Comparison of ENCODE assay signal across 16 cellular contexts in genomic region chr14:74917646-74918081, GRCh38. TPM values are rescaled to one million over a fixed set of nuclear protein-coding genes. Genes with fewer than 3 reads are reported as not detected.
A peak's percentile ranks its signal among the peaks of the same experiment; 100 is the strongest.
DNase-seq lines count a peak whose midpoint lies in the region; TF ChIP-seq lines count a peak whose summit lies in the region.
"Had no signal": no experiment of that assay in that cellular context is flagged by ENCODE, and none has a peak within 500 bp of the region (broad histone marks: within the 10 kb centered on the region; RNA-seq: fewer than 3 reads in every experiment).

No MANE protein-coding gene starts in this region.

- H3K36me3 ChIP-seq in thyroid gland = no peaks in the 10 kb centered on the region

- H3K4me1 ChIP-seq in thyroid gland = peaks cover 17 to 31% of the 10 kb centered on the region in 2 donors

- H3K4me3 Mint-ChIP-seq in mesothelial cell of epicardium = no peak overlapping the region
- H3K4me3 Mint-ChIP-seq: activated B cell treated with CpG ODN at 0.5 μM for 24 hours; CD4-positive, alpha-beta T cell had no signal

- in situ Hi-C loops in GM13977 (cut with MboI; ENCODE audit: low pct_unique_long_range_greater_than_20kb, low sequenced_read_pairs, unreplicated experiment) = no loop called here

- WGBS in thyroid gland, 2 donors = 24 to 38% methylated on average over 13 of the region's 13 CpGs

- peak overlapping the region; percentile 69 to 75 (median 74) for H3K27ac ChIP-seq in thyroid gland
- H3K27ac ChIP-seq: hepatocyte had no signal

- H3K27me3 ChIP-seq in thyroid gland = no peaks in the 10 kb centered on the region

- H3K4me1 Mint-ChIP-seq in mesothelial cell of epicardium = peaks cover 2% of the 10 kb centered on the region

- no peaks in the 10 kb centered on the region for H3K36me3 Mint-ChIP-seq in mesothelial cell of epicardium

- H3K9me3 Mint-ChIP-seq in mesothelial cell of epicardium = no peaks in the 10 kb centered on the region
- H3K9me3 Mint-ChIP-seq: activated B cell treated with CpG ODN at 0.5 μM for 24 hours; CD4-positive, alpha-beta T cell had no signal

- H3K4me3 ChIP-seq in fibroblast of the aortic adventitia (ENCODE audit: low read depth, low read length) (no peak overlapping the region), thyroid gland (replicated peaks in 1 of 3) (no peak overlapping the region)
- H3K4me3 ChIP-seq: hepatocyte had no signal

- intact Hi-C loops in thyroid gland (cut with DNase I) = loop anchor here (10.0 kb wide), 1 partner anchor 167 kb away; no protein-coding TSS in a partner anchor

- peak overlapping the region; percentile 31 for H3K27ac Mint-ChIP-seq in mesothelial cell of epicardium
- H3K27ac Mint-ChIP-seq: activated B cell treated with CpG ODN at 0.5 μM for 24 hours; CD4-positive, alpha-beta T cell had no signal

- TF ChIP-seq CTCF in fibroblast of the aortic adventitia (IDR thresholded peaks at IDR 0.05; ENCODE audit: insufficient read depth, low read length) (no peak), mesothelial cell of epicardium (IDR thresholded peaks at IDR 0.05; ENCODE audit: unreplicated experiment) (no peak), thyroid gland (IDR thresholded peaks at IDR 0.05) (no peak), GM13977 (IDR thresholded peaks at IDR 0.05; ENCODE audit: extremely low read depth, insufficient read depth, missing control alignments) (no peak)

- TF ChIP-seq POLR2A in thyroid gland (IDR thresholded peaks at IDR 0.05) = no peak

- no peaks in the 10 kb centered on the region for H3K9me3 ChIP-seq in thyroid gland

- DNase-seq in anterior cingulate cortex (lab: John Stamatoyannopoulos, UW) (peak in 34 of 58 donors; percentile 8 to 77 (median 36)), fibroblast of the aortic adventitia (ENCODE audit: low read depth) (peak; percentile 42), mesothelial cell of epicardium (ENCODE audit: low spot score in 2 of 2, unreplicated experiment in 2 of 2) (no peak), thyroid gland (peak; percentile 90), NCI-H1930 (lab: John Stamatoyannopoulos, UW) (no peak), GM13977 (ENCODE audit: low spot score) (no peak), DMS 273 (lab: John Stamatoyannopoulos, UW; ENCODE audit: unreplicated experiment) (no peak)
- DNase-seq in activated T-cell treated with anti-CD3 and anti-CD28 coated beads, Interleukin-2, amount 50 U/mL, for 1 hour = no peak
- DNase-seq: activated B cell treated with CpG ODN at 0.5 μM for 24 hours; activated CD8-positive, alpha-beta memory T cell treated with anti-CD3 and anti-CD28 coated beads, Interleukin-2, amount 50 U/mL, for 4 hours; CD4-positive, alpha-beta T cell; effector memory CD4-positive, alpha-beta T cell; stimulated activated CD4-positive, alpha-beta T cell treated with anti-CD3 and anti-CD28 coated beads, Interleukin-4, amount 100 ng/mL, for 4 hours; stimulated activated naive CD8-positive, alpha-beta T cell treated with anti-CD3 and anti-CD28 coated beads, Interleukin-15, Interleukin-2, amounts not matched to agents 100 U/mL and 50 U/mL, for 24 hours had no signal

- peaks cover 9% of the 10 kb centered on the region for H3K27me3 Mint-ChIP-seq in mesothelial cell of epicardium (ENCODE audit: low read depth)
- H3K27me3 Mint-ChIP-seq: activated B cell treated with CpG ODN at 0.5 μM for 24 hours; CD4-positive, alpha-beta T cell had no signal

RNA-seq across cellular contexts. Expression of gene RPS6KL1, which starts 5.4 kb away (rescaled TPM):
- 0.09 and 1.6 TPM in 2 replicates for total RNA-seq in fibroblast of the aortic adventitia (ENCODE audit: low replicate concordance)
- total RNA-seq in mesothelial cell of epicardium = 0.13 to 1.1 TPM (median 0.70 TPM) in 3 replicates
- total RNA-seq in thyroid gland = 10 to 100 TPM in 2 of 4 donors, 1 to 10 TPM in 2; 5.7 to 16.4 (median 9.5) TPM

RNA-seq across cellular contexts. Expression of gene DLST, which starts 35.9 kb away (rescaled TPM):
- total RNA-seq in fibroblast of the aortic adventitia (ENCODE audit: low replicate concordance) = 31.1 and 68.5 TPM in 2 replicates
- 74.4 to 81.5 TPM (median 79.7 TPM) in 3 replicates for total RNA-seq in mesothelial cell of epicardium
- total RNA-seq in thyroid gland = 10 to 100 TPM; 80.9 to 91.6 (median 83.5) TPM

RNA-seq across cellular contexts. Expression of gene PGF, which starts 37.7 kb away (rescaled TPM):
- total RNA-seq in fibroblast of the aortic adventitia (ENCODE audit: low replicate concordance) (0.36 and 2.1 TPM in 2 replicates), mesothelial cell of epicardium (8.4 to 9.6 TPM (median 8.6 TPM) in 3 replicates), thyroid gland (10 to 100 TPM; 34.4 to 68.8 (median 61.0) TPM)
- total RNA-seq: activated B cell treated with CpG ODN at 0.5 μM for 24 hours had no signal

RNA-seq across cellular contexts. Expression of gene PROX2, which starts 41.7 kb away (rescaled TPM):
- total RNA-seq in fibroblast of the aortic adventitia (ENCODE audit: low replicate concordance) (not detected in 2 replicates), mesothelial cell of epicardium (not detected in 3 replicates), thyroid gland (not detected)
- total RNA-seq: activated B cell treated with CpG ODN at 0.5 μM for 24 hours, hepatocyte, SK-MEL-5 had no signal

Comparison
In these comparisons a context has a peak if more than half of its experiments do, and no peak if none do; other contexts are left out.
1. DNase-seq: peak in anterior cingulate cortex (34 of 58), fibroblast of the aortic adventitia (single experiment) and thyroid gland (2 of 2); none in mesothelial cell of epicardium (0 of 2), NCI-H1930 (0 of 2), GM13977 (single experiment), DMS 273 (single experiment) and activated T-cell treated with anti-CD3 and anti-CD28 coated beads, Interleukin-2, amount 50 U/mL, for 1 hour (single experiment).